ENCODE assay signal across 12 cellular contexts in the genomic region with DNA sequence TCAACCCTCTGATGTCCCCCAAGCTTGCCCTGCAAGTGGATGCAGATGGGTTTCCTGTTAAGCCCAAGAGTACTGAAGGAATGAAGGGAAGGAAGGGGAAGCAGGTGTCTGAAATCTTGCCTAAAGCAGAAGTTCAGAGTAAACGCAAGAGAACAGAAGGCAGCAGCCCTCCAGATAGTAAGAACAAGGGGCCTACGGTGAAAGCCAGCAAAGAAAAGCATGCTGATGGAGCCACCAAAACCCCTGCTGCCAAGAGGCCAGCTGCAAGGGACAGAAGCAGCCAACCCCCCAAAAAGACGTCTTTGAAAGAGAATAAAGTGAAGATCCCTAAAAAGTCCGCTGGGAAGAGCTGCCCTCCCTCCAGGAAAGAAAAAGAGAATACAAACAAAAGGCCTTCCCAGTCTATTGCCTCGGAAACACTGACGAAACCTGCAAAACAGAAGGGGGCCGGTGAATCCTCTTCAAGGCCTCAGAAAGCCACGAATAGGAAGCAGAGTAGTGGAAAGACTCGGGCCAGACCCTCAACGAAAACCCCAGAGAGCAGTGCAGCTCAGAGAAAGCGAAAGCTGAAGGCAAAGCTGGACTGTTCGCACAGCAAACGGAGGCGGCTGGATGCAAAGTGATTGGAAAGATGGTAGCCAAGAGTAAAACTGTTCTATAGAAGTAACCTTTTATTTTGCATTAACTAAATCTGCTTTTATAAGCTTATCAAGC.
DNase-seq lines count a peak whose midpoint lies in the region; ATAC-seq and TF ChIP-seq lines count a peak whose summit lies in the region.
"Had no signal": no experiment of that assay in that cellular context is flagged by ENCODE, and none has a peak within 500 bp of the region (broad histone marks: within the 10 kb centered on the region; RNA-seq: fewer than 3 reads in every experiment).

No MANE protein-coding gene starts in this region.

- 55 to 88% methylated on average over 14 of the region's 14 CpGs for WGBS in sigmoid colon, 2 donors

- peaks cover 30% of the 10 kb centered on the region for H3K36me3 Mint-ChIP-seq in HFFc6 (ENCODE audit: low read depth)

- in situ Hi-C loops in astrocyte of the spinal cord (cut with HindIII; ENCODE audit: low sequenced_read_pairs) = no loop called here

- no peak overlapping the region for H3K27ac Mint-ChIP-seq in HFFc6

- peak overlapping the region; percentile 65 for H2AFZ ChIP-seq in neuron (ENCODE audit: low read depth, low read length)

- peak; percentile 69 for ATAC-seq in HG02840 (IDR thresholded peaks at IDR 0.05; ENCODE audit: low FRiP score, unreplicated experiment)
- ATAC-seq in left lobe of liver = no peak

- TF ChIP-seq CTCF in astrocyte of the spinal cord (IDR thresholded peaks at IDR 0.05; ENCODE audit: low read depth, low read length) = no peak
- TF ChIP-seq CTCF in HFFc6 (IDR thresholded peaks at IDR 0.05) = no peak
- TF ChIP-seq CTCF in sigmoid colon (IDR thresholded peaks at IDR 0.05) = no peak

- H3K27me3 Mint-ChIP-seq in HFFc6 (ENCODE audit: insufficient read depth) = peaks cover 3% of the 10 kb centered on the region

- H3K9me3 ChIP-seq in neuron (ENCODE audit: low read length) (peaks cover 8% of the 10 kb centered on the region), sigmoid colon (no peaks in the 10 kb centered on the region)
- H3K9me3 ChIP-seq: heart right ventricle had no signal

- H3K27ac ChIP-seq in sigmoid colon = peak overlapping the region in 1 of 4 donors; percentile 9
- H3K27ac ChIP-seq: heart right ventricle had no signal

- peaks cover 39% of the 10 kb centered on the region for H3K4me1 Mint-ChIP-seq in HFFc6 (ENCODE audit: low read depth)

- H3K9me3 Mint-ChIP-seq in HFFc6 = no peaks in the 10 kb centered on the region

- H3K4me1 ChIP-seq in neuron (ENCODE audit: insufficient read depth, low read length) (peaks cover 20% of the 10 kb centered on the region), sigmoid colon (peaks cover 0 to 13% (median 3%) of the 10 kb centered on the region in 4 donors)

- peak; percentile 50 for DNase-seq in astrocyte of the spinal cord (ENCODE audit: low read depth, low spot score)
- no peak for DNase-seq in T1000 (lab: John Stamatoyannopoulos, UW)
- no peak for DNase-seq in HFFc6
- DNase-seq in sigmoid colon = no peak
- no peak for DNase-seq in left lobe of liver (ENCODE audit: low spot score)
- DNase-seq: Calu3, heart right ventricle, NCI-H2171, SHP77 treated with DMSO at 0.1 percent for 48 hours had no signal

- intact Hi-C loops in sigmoid colon (cut with DNase I) = no loop called here

- H3K27me3 ChIP-seq in neuron (ENCODE audit: insufficient read depth, low read length) (no peaks in the 10 kb centered on the region), sigmoid colon (no peaks in the 10 kb centered on the region)
- H3K27me3 ChIP-seq: heart right ventricle had no signal

- no peak for TF ChIP-seq POLR2A in sigmoid colon (IDR thresholded peaks at IDR 0.05)

- peaks cover 27% of the 10 kb centered on the region for H3K36me3 ChIP-seq in neuron (ENCODE audit: insufficient read depth, low read length)
- peaks cover 5 to 17% (median 10%) of the 10 kb centered on the region in 4 donors for H3K36me3 ChIP-seq in sigmoid colon

- TF ChIP-seq EP300 in sigmoid colon (IDR thresholded peaks at IDR 0.05) = no peak

- no peak overlapping the region for H3K4me3 Mint-ChIP-seq in HFFc6

- H3K4me3 ChIP-seq in GM08714 (ENCODE audit: low read length) (peak overlapping the region; percentile 46; the same call in 1 of the 2 replicates), astrocyte of the spinal cord (ENCODE audit: low read depth, low read length) (no peak overlapping the region), neuron (ENCODE audit: low read length) (peak overlapping the region; percentile 29), sigmoid colon (peak overlapping the region in 1 of 4 donors; percentile 13)
- H3K4me3 ChIP-seq: heart right ventricle had no signal
